In the genomic region with DNA sequence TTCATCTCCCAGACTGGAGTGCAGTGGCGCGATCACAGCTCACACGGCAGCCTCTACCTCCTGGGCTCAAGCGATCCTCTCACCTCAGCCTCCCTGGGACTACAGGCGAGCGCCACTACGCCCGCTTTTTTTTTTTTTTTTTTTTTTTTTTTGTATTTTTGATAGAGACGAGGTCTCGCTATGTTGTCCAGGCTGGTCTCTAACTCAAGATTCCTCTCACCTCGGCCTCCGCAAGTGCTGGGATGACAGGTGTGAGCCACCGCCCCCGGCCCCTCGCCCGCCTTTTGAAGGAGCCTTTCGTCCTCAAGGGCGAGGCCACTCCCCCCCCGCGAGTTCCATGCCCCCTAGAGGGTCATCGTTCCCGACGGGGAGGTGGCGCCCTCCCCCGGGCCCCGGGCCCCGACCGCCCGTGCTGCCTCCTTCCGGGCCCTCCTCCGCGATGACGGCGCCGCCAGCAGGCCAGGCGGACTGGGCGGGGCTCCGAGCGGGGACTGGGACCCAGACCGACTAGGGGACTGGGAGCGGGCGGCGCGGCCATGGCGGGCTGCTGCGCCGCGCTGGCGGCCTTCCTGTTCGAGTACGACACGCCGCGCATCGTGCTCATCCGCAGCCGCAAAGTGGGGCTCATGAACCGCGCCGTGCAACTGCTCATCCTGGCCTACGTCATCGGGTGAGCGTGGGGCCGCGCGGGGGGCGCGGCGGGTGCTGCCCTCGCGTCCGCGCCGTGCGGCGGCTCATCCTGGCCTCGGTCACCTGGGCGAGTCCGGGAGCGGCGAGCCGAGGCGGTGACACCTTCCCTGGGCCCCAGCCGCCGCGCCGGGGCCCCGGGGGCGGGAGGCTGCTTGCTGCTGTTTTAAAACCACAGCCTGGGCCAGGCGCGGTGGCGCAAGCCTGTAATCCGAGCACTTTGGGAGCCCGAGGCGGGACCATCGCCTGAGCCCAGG, we compare ENCODE assay signal across 8 cellular contexts. TPM values are rescaled to one million over a fixed set of nuclear protein-coding genes. Genes with fewer than 3 reads are reported as not detected.
A peak's percentile ranks its signal among the peaks of the same experiment; 100 is the strongest.
DNase-seq lines count a peak whose midpoint lies in the region; FAIRE-seq and TF ChIP-seq lines count a peak whose summit lies in the region.

A gene with protein sequence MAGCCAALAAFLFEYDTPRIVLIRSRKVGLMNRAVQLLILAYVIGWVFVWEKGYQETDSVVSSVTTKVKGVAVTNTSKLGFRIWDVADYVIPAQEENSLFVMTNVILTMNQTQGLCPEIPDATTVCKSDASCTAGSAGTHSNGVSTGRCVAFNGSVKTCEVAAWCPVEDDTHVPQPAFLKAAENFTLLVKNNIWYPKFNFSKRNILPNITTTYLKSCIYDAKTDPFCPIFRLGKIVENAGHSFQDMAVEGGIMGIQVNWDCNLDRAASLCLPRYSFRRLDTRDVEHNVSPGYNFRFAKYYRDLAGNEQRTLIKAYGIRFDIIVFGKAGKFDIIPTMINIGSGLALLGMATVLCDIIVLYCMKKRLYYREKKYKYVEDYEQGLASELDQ (plus strand): TSS at position 501 of the 944 bp plus-strand sequence. CDS start 36 bp downstream, at position 537.

- TF ChIP-seq EP300 in suprapubic skin (IDR thresholded peaks at IDR 0.05) = no peak

- no peaks in the 10 kb centered on the region for H3K9me3 ChIP-seq in suprapubic skin

- in situ Hi-C loops in G401 (cut with HindIII; ENCODE audit: low sequenced_read_pairs) = no loop called here

- no peaks in the 10 kb centered on the region for H3K27me3 ChIP-seq in suprapubic skin

- peak within 1 kb of the TSS; percentile 91 for H3K27ac ChIP-seq in suprapubic skin

- peak; percentile 15 to 94 for TF ChIP-seq POLR2A in suprapubic skin (IDR thresholded peaks at IDR 0.05)

- WGBS in suprapubic skin = 24% methylated on average over 28 of the region's 96 CpGs

- H3K4me3 ChIP-seq in LNCaP clone FGC (ENCODE audit: low read depth, low read length) (peak within 1 kb of the TSS; percentile 72), suprapubic skin (peak within 1 kb of the TSS; percentile 76)

- peak; percentile 77 for DNase-seq in G401 (ENCODE audit: low spot score)
- peak; percentile 55 for DNase-seq in GOT3 (lab: John Stamatoyannopoulos, UW)
- peak; percentile 39 for DNase-seq in LNCaP clone FGC (ENCODE audit: low read depth)
- peak; percentile 32 for DNase-seq in SIG-M5 (lab: John Stamatoyannopoulos, UW)
- DNase-seq in activated gamma-delta T cell treated with anti-CD3 and anti-CD28 coated beads, Interleukin-2, amount 50 U/mL, for 16 hours (ENCODE audit: low read depth) = peak; percentile 73
- peak; percentile 80 to 82 for DNase-seq in frontal cortex (ENCODE audit: low spot score in 2 of 2)
- DNase-seq in nucleus accumbens (lab: John Stamatoyannopoulos, UW) = peak in 55 of 56 donors; percentile 21 to 92 (median 76)
- DNase-seq in suprapubic skin (ENCODE audit: low spot score in 2 of 2) = peak; percentile 91 to 93

- FAIRE-seq in frontal cortex (lab: Jason Lieb, UNC) = no peak

- H3K36me3 ChIP-seq in suprapubic skin = no peaks in the 10 kb centered on the region

- H3K4me1 ChIP-seq in suprapubic skin = peaks cover 21% of the 10 kb centered on the region

- TF ChIP-seq CTCF in LNCaP clone FGC (IDR thresholded peaks at IDR 0.05; ENCODE audit: control insufficient read depth, extremely low read depth, insufficient read depth) (peak; percentile 47), suprapubic skin (IDR thresholded peaks at IDR 0.05) (peak in 1 of 2 donors; percentile 12)

RNA-seq across cellular contexts. Expression of the gene that starts here (rescaled TPM):
- 20.7 and 48.2 TPM in 2 replicates for total RNA-seq in G401 (2014; rRNA removed; shearing (Covaris generic))
- total RNA-seq in frontal cortex = 5.3 TPM
- 10 to 100 TPM in 3 of 4 donors, 1 to 10 TPM in 1; 7.9 to 22.4 (median 15.4) TPM for total RNA-seq in suprapubic skin

Comparison
In these comparisons a context has a peak if more than half of its experiments do, and no peak if none do; other contexts are left out.
1. Peak in every context shown above with its lines: DNase-seq, H3K4me3 ChIP-seq and H3K27ac ChIP-seq.
2. DNase-seq: peak in every context shown above with its lines; median percentile 92 in suprapubic skin; 81 in frontal cortex; 77 in G401; 76 in nucleus accumbens; 73 in activated gamma-delta T cell treated with anti-CD3 and anti-CD28 coated beads, Interleukin-2, amount 50 U/mL, for 16 hours; 55 in GOT3; 39 in LNCaP clone FGC; 32 in SIG-M5.